14 cellular contexts compared by ENCODE assay signal in the genomic region with DNA sequence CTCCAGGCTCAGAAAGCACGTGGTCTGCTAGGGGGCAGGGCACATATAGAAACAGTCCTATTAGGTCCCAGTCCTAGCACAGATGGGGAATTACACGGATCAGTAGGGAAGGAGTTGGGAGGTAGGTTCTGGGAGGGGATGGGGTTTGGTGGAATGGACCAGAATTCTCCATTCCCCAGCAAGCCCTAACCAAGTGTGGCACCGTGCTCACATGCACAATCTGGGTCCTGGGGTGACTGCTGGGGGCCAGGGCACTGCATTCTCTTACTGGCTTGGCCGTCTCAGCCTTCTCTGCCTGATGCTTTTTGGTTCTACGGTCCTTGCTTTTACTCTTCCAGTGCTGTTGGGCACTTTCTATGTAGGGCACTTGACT. TPM values are rescaled to one million over a fixed set of nuclear protein-coding genes. Genes with fewer than 3 reads are reported as not detected.
DNase-seq lines count a peak whose midpoint lies in the region; ATAC-seq and TF ChIP-seq lines count a peak whose summit lies in the region.
"Had no signal": no experiment of that assay in that cellular context is flagged by ENCODE, and none has a peak within 500 bp of the region (broad histone marks: within the 10 kb centered on the region; RNA-seq: fewer than 3 reads in every experiment).

No MANE protein-coding gene starts in this region.

- H3K4me1 Mint-ChIP-seq in CD14-positive monocyte (peaks cover 77% of the 10 kb centered on the region), endothelial cell (ENCODE audit: unreplicated experiment) (peaks cover 13% of the 10 kb centered on the region)

- no peaks in the 10 kb centered on the region for H3K36me3 ChIP-seq in psoas muscle (ENCODE audit: insufficient read depth in 1 of 2, low read depth in 1 of 2)
- H3K36me3 ChIP-seq: HAP-1 had no signal

- no peaks in the 10 kb centered on the region for H3K9me3 ChIP-seq in psoas muscle
- H3K9me3 ChIP-seq: HAP-1 had no signal

- peak overlapping the region; percentile 94 to 100 (median 97) for H3K27ac Mint-ChIP-seq in CD14-positive monocyte
- H3K27ac Mint-ChIP-seq in endothelial cell (ENCODE audit: unreplicated experiment), result peak overlapping the region; percentile 53
- H3K27ac Mint-ChIP-seq: activated CD4-positive, alpha-beta T cell treated with anti-CD3 and anti-CD28 coated beads, Interleukin-2, amount 10 ng/mL, durations not matched to agents 24 days and 14 days; naive thymus-derived CD4-positive, alpha-beta T cell had no signal

- no peak overlapping the region for H3K27ac ChIP-seq in psoas muscle

- 73 to 84% (median 84%) methylated on average over 5 of the region's 5 CpGs for WGBS in psoas muscle, 3 donors

- peaks cover 3 to 7% (median 4%) of the 10 kb centered on the region in 3 donors for H3K27me3 Mint-ChIP-seq in CD14-positive monocyte (ENCODE audit: low read depth in 3 of 3)
- peaks cover 5% of the 10 kb centered on the region for H3K27me3 Mint-ChIP-seq in endothelial cell (ENCODE audit: unreplicated experiment)
- H3K27me3 Mint-ChIP-seq: activated naive CD4-positive, alpha-beta T cell treated with anti-CD3 and anti-CD28 coated beads, Interleukin-2, amount 50 U/mL, for 24 hours had no signal

- peaks cover 0 to 2% (median 0%) of the 10 kb centered on the region in 3 donors for H3K27me3 ChIP-seq in psoas muscle (ENCODE audit: insufficient read depth in 3 of 3, low read length in 2 of 3)

- DNase-seq in CD14-positive monocyte (ENCODE audit: low spot score) (no peak), NCI-H82 treated with DMSO at 0.1 percent for 48 hours (lab: John Stamatoyannopoulos, UW; ENCODE audit: unreplicated experiment) (peak; percentile 32), endothelial cell (ENCODE audit: low spot score) (no peak), posterior vena cava (ENCODE audit: low spot score) (peak; percentile 44), kidney tubule cell (ENCODE audit: low spot score) (no peak), psoas muscle (no peak), NCI-H2081 (lab: John Stamatoyannopoulos, UW) (no peak), mesenteric fat pad (ENCODE audit: low spot score) (no peak)
- DNase-seq: activated CD4-positive, alpha-beta T cell treated with anti-CD3 and anti-CD28 coated beads, Interleukin-2, amount 10 ng/mL, durations not matched to agents 24 days and 14 days; activated T-cell treated with anti-CD3 and anti-CD28 coated beads, Interleukin-2, amount 50 U/mL, for 1 hour; naive thymus-derived CD4-positive, alpha-beta T cell; NCI-H1930 had no signal

- H3K4me3 ChIP-seq in psoas muscle, result no peak overlapping the region
- H3K4me3 ChIP-seq: HAP-1 had no signal

- H3K9me3 Mint-ChIP-seq in CD14-positive monocyte (peaks cover 0 to 3% (median 0%) of the 10 kb centered on the region in 7 donors), endothelial cell (ENCODE audit: unreplicated experiment) (no peaks in the 10 kb centered on the region)
- H3K9me3 Mint-ChIP-seq: activated CD4-positive, alpha-beta T cell treated with anti-CD3 and anti-CD28 coated beads, Interleukin-2, amount 10 ng/mL, durations not matched to agents 24 days and 14 days; activated naive CD4-positive, alpha-beta T cell treated with anti-CD3 and anti-CD28 coated beads, Interleukin-2, amount 50 U/mL, for 24 hours; naive thymus-derived CD4-positive, alpha-beta T cell had no signal

- no peaks in the 10 kb centered on the region for H3K4me1 ChIP-seq in psoas muscle

- TF ChIP-seq CTCF in CD14-positive monocyte (IDR thresholded peaks at IDR 0.05), result no peak
- TF ChIP-seq CTCF in endothelial cell (IDR thresholded peaks at IDR 0.05; ENCODE audit: unreplicated experiment), result no peak
- no peak for TF ChIP-seq CTCF in psoas muscle (IDR thresholded peaks at IDR 0.05)

- intact Hi-C loops in CD14-positive monocyte (cut with micrococcal nuclease), result loop anchor here in 1 of 2 donors (5.0 kb wide), 1 partner anchor 71 kb away; no protein-coding TSS in a partner anchor
- intact Hi-C loops in posterior vena cava (cut with DNase I), result loop anchor here in 1 of 2 donors (10.0 kb wide), 1 partner anchor 68 kb away; no protein-coding TSS in a partner anchor
- intact Hi-C loops in psoas muscle (cut with DNase I), result loop anchor here in 1 of 2 donors (10.0 kb wide), 1 partner anchor 118 kb away; the partner anchor contains the start of gene ATF3

- no peak for ATAC-seq in psoas muscle

- H3K36me3 Mint-ChIP-seq in CD14-positive monocyte (peaks cover 4 to 6% of the 10 kb centered on the region in 2 donors), endothelial cell (ENCODE audit: low read depth, unreplicated experiment) (no peaks in the 10 kb centered on the region)
- H3K36me3 Mint-ChIP-seq: activated naive CD4-positive, alpha-beta T cell treated with anti-CD3 and anti-CD28 coated beads, Interleukin-2, amount 50 U/mL, for 24 hours; naive thymus-derived CD4-positive, alpha-beta T cell had no signal

- H3K4me3 Mint-ChIP-seq in CD14-positive monocyte (peak overlapping the region; percentile 21 to 60), endothelial cell (ENCODE audit: unreplicated experiment) (no peak overlapping the region)
- H3K4me3 Mint-ChIP-seq: activated CD4-positive, alpha-beta T cell treated with anti-CD3 and anti-CD28 coated beads, Interleukin-2, amount 10 ng/mL, durations not matched to agents 24 days and 14 days; activated naive CD4-positive, alpha-beta T cell treated with anti-CD3 and anti-CD28 coated beads, Interleukin-2, amount 50 U/mL, for 24 hours; naive thymus-derived CD4-positive, alpha-beta T cell had no signal

RNA-seq across cellular contexts. Expression of gene NENF, which starts 53.9 kb away (rescaled TPM):
- polyA plus RNA-seq in CD14-positive monocyte (10 to 100 TPM; 42.3 to 56.4 TPM), psoas muscle (10 to 100 TPM; 59.3 to 72.0 (median 60.1) TPM)
- total RNA-seq in endothelial cell (ENCODE audit: unreplicated experiment) (25.6 TPM), posterior vena cava (100 to 1,000 TPM in 1 of 2 donors, 10 to 100 TPM in 1; 95.2 to 100 TPM), psoas muscle (10 to 100 TPM; 60.6 to 74.9 (median 66.7) TPM), mesenteric fat pad (55.7 TPM)

Comparison
In these comparisons a context has a peak if more than half of its experiments do, and no peak if none do; other contexts are left out.
1. DNase-seq: peak in NCI-H82 treated with DMSO at 0.1 percent for 48 hours (single experiment) and posterior vena cava (single experiment); none in CD14-positive monocyte (single experiment), endothelial cell (single experiment), kidney tubule cell (single experiment), psoas muscle (0 of 2), NCI-H2081 (0 of 2) and mesenteric fat pad (single experiment).